In the genomic region with DNA sequence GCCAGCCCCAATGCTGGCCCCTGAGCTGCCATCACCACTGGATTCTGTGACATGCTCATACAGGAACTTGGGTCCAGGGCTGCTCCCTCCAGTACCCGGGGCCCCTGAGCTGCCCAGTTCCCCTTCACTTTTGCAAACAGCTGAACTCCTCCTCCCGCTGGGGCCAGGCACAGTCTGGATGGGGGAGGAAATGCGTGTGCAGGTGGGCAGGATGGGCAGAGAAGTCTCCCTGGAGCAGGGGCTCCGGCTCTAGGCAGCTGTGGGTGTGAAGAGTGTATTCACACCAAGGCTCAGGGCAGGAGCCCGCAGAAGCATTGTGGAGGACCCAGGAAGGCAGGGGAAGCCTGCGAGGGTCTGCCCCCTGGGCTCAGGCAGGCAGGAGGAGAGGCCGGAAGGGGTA, we compare ENCODE assay signal across 17 cellular contexts. TPM values are rescaled to one million over a fixed set of nuclear protein-coding genes. Genes with fewer than 3 reads are reported as not detected.
"Had no signal": no experiment of that assay in that cellular context is flagged by ENCODE, and none has a peak within 500 bp of the region (broad histone marks: within the 10 kb centered on the region; RNA-seq: fewer than 3 reads in every experiment).

No MANE protein-coding gene starts in this region.

- H3K4me3 Mint-ChIP-seq: naive thymus-derived CD4-positive, alpha-beta T cell; stimulated activated naive CD8-positive, alpha-beta T cell treated with anti-CD3 and anti-CD28 coated beads, Interleukin-15, Interleukin-2, amounts not matched to agents 100 ng/mL and 50 ng/mL, for 24 hours had no signal

- DNase-seq: colonic mucosa; dermis blood vessel endothelial cell; esophagus squamous epithelium; foreskin fibroblast; glutamatergic neuron; islet precursor cell; left cardiac atrium; left ventricle myocardium inferior; naive thymus-derived CD4-positive, alpha-beta T cell; small intestine; stimulated activated CD4-positive, alpha-beta T cell treated with anti-CD3 and anti-CD28 coated beads, Interleukin-2, amount 100 ng/mL, for 48 hours; transverse colon had no signal

- H3K9me3 ChIP-seq: colonic mucosa, esophagus squamous epithelium, gastroesophageal sphincter, left ventricle myocardium inferior, transverse colon had no signal

- H3K36me3 ChIP-seq: colonic mucosa had no signal

- H3K9me3 Mint-ChIP-seq: naive thymus-derived CD4-positive, alpha-beta T cell; stimulated activated naive CD8-positive, alpha-beta T cell treated with anti-CD3 and anti-CD28 coated beads, Interleukin-15, Interleukin-2, amounts not matched to agents 100 ng/mL and 50 ng/mL, for 24 hours had no signal

- H3K27me3 Mint-ChIP-seq: stimulated activated naive CD8-positive, alpha-beta T cell treated with anti-CD3 and anti-CD28 coated beads, Interleukin-15, Interleukin-2, amounts not matched to agents 100 ng/mL and 50 ng/mL, for 24 hours had no signal

- H3K4me1 ChIP-seq: colonic mucosa, esophagus squamous epithelium, gastroesophageal sphincter, left ventricle myocardium inferior, transverse colon had no signal

- H3K27me3 ChIP-seq: colonic mucosa, transverse colon had no signal

- H3K27ac Mint-ChIP-seq: stimulated activated naive CD8-positive, alpha-beta T cell treated with anti-CD3 and anti-CD28 coated beads, Interleukin-15, Interleukin-2, amounts not matched to agents 100 ng/mL and 50 ng/mL, for 24 hours had no signal

- H3K4me3 ChIP-seq: colonic mucosa, esophagus squamous epithelium, gastroesophageal sphincter, left ventricle myocardium inferior, lung, transverse colon had no signal

- H3K27ac ChIP-seq: colonic mucosa, esophagus squamous epithelium, gastroesophageal sphincter, left ventricle myocardium inferior, transverse colon had no signal

- ATAC-seq: gastroesophageal sphincter; left cardiac atrium; naive thymus-derived CD4-positive, alpha-beta T cell; right cardiac atrium had no signal

RNA-seq across cellular contexts. Expression of a gene that starts 46.8 kb away (rescaled TPM):
- polyA plus RNA-seq: neural cell had no signal
